ENCODE assay signal across 8 cellular contexts in genomic region chr15:78055923-78056713, GRCh38. TPM values are rescaled to one million over a fixed set of nuclear protein-coding genes. Genes with fewer than 3 reads are reported as not detected.
DNase-seq lines count a peak whose midpoint lies in the region; ATAC-seq, FAIRE-seq and TF ChIP-seq lines count a peak whose summit lies in the region.

No MANE protein-coding gene starts in this region.

- WGBS in esophagus squamous epithelium, 2 donors, result 18 to 34% methylated on average over 2 of the region's 2 CpGs
- 44 to 53% (median 50%) methylated on average over 2 of the region's 2 CpGs for WGBS in psoas muscle, 3 donors

- TF ChIP-seq CTCF in esophagus squamous epithelium (IDR thresholded peaks at IDR 0.05) (no peak), psoas muscle (IDR thresholded peaks at IDR 0.05) (no peak)

- DNase-seq in GM19239 (ENCODE audit: insufficient read length, low spot score) (no peak), RPMI7951 (ENCODE audit: low read depth) (peak; percentile 41), esophagus squamous epithelium (lab: John Stamatoyannopoulos, UW) (no peak), psoas muscle (no peak), SKM-1 (lab: John Stamatoyannopoulos, UW; ENCODE audit: unreplicated experiment) (no peak)
- no peak for DNase-seq in stimulated activated CD4-positive, alpha-beta T cell treated with anti-CD3 and anti-CD28 coated beads, Interleukin-1b, Interleukin-23, amount 100 ng/mL, for 48 hours

- intact Hi-C loops in esophagus squamous epithelium (cut with DNase I), result no loop called here
- intact Hi-C loops in psoas muscle (cut with DNase I), result no loop called here

- no peak for TF ChIP-seq POLR2A in esophagus squamous epithelium (IDR thresholded peaks at IDR 0.05)

- H3K9me3 ChIP-seq in esophagus squamous epithelium, result no peaks in the 10 kb centered on the region
- no peaks in the 10 kb centered on the region for H3K9me3 ChIP-seq in psoas muscle

- H3K4me3 ChIP-seq in esophagus squamous epithelium, result no peak overlapping the region
- no peak overlapping the region for H3K4me3 ChIP-seq in psoas muscle

- ATAC-seq in psoas muscle, result peak in 3 of 4 donors; percentile 4 to 43 (median 19)
- no peak for ATAC-seq in GM18517 (IDR thresholded peaks at IDR 0.05; ENCODE audit: unreplicated experiment)
- no peak for ATAC-seq in GM21360 (IDR thresholded peaks at IDR 0.05; ENCODE audit: unreplicated experiment)

- H3K4me1 ChIP-seq in esophagus squamous epithelium (peaks cover 48 to 100% (median 66%) of the 10 kb centered on the region in 3 donors), psoas muscle (peaks cover 52% of the 10 kb centered on the region)

- H3K27ac ChIP-seq in esophagus squamous epithelium (peak overlapping the region; percentile 50 to 79 (median 71)), psoas muscle (peak overlapping the region; percentile 47)

- H3K27me3 ChIP-seq in esophagus squamous epithelium (no peaks in the 10 kb centered on the region), psoas muscle (ENCODE audit: insufficient read depth in 3 of 3, low read length in 2 of 3) (no peaks in the 10 kb centered on the region)

- H3K36me3 ChIP-seq in esophagus squamous epithelium (peaks cover 0 to 20% (median 3%) of the 10 kb centered on the region in 3 donors), psoas muscle (ENCODE audit: insufficient read depth in 1 of 2, low read depth in 1 of 2) (peaks cover 2 to 11% of the 10 kb centered on the region in 2 donors)

- FAIRE-seq in GM19239 (lab: Jason Lieb, UNC), result peak; percentile 55

RNA-seq across cellular contexts. Expression of gene TBC1D2B, which starts 21.4 kb away (rescaled TPM):
- 13.8 and 14.5 TPM in 2 replicates for total RNA-seq in RPMI7951 (2014; rRNA removed; shearing (Covaris generic))
- total RNA-seq in esophagus squamous epithelium, result 10 to 100 TPM; 13.0 to 30.7 (median 17.8) TPM
- 10 to 100 TPM in 1 of 4 donors, 1 to 10 TPM in 3; 6.8 to 11.8 (median 8.8) TPM for total RNA-seq in psoas muscle
- polyA plus RNA-seq in psoas muscle, result 1 to 10 TPM; 2.8 to 5.6 (median 3.4) TPM

RNA-seq across cellular contexts. Expression of gene SH2D7, which starts 36.2 kb away (rescaled TPM):
- not detected in 2 replicates for total RNA-seq in RPMI7951 (2014; rRNA removed; shearing (Covaris generic))
- total RNA-seq in esophagus squamous epithelium, result not detected
- not detected for total RNA-seq in psoas muscle
- not detected for polyA plus RNA-seq in psoas muscle

Comparison
In these comparisons a context has a peak if more than half of its experiments do, and no peak if none do; other contexts are left out.
1. ATAC-seq: peak in psoas muscle (3 of 4); none in GM18517 (single experiment) and GM21360 (single experiment).